Comparison of ENCODE assay signal across 17 cellular contexts in genomic region chr10:13792011-13792410, GRCh38.
A peak's percentile ranks its signal among the peaks of the same experiment; 100 is the strongest.
DNase-seq lines count a peak whose midpoint lies in the region; ATAC-seq and TF ChIP-seq lines count a peak whose summit lies in the region.
"Had no signal": no experiment of that assay in that cellular context is flagged by ENCODE, and none has a peak within 500 bp of the region (broad histone marks: within the 10 kb centered on the region; RNA-seq: fewer than 3 reads in every experiment).

No MANE protein-coding gene starts in this region.

- no peaks in the 10 kb centered on the region for H3K9me3 ChIP-seq in transverse colon
- H3K9me3 ChIP-seq: A549 had no signal

- no peak for TF ChIP-seq CTCF in transverse colon (IDR thresholded peaks at IDR 0.05)

- in situ Hi-C loops in transverse colon (cut with MboI; ENCODE audit: low pct_ligation_motif_present in 1 of 4, low pct_unique_long_range_greater_than_20kb in 1 of 4, low sequenced_read_pairs in 3 of 4), result loop anchor here in 2 of 4 donors (25.0 kb wide), 3 partner anchors 295 to 695 kb away; no protein-coding TSS in a partner anchor

- no peak overlapping the region for H3K4me3 ChIP-seq in transverse colon
- H3K4me3 ChIP-seq: A549 had no signal

- ATAC-seq in left colon, result peak; percentile 66
- ATAC-seq in GM18867 (IDR thresholded peaks at IDR 0.05; ENCODE audit: unreplicated experiment), result no peak
- no peak for ATAC-seq in GM19324 (IDR thresholded peaks at IDR 0.05; ENCODE audit: low FRiP score, unreplicated experiment)
- ATAC-seq: A549; stimulated activated effector memory CD8-positive, alpha-beta T cell treated with anti-CD3 and anti-CD28 coated beads, Interleukin-12 subunit alpha, Interleukin-12 subunit beta, amount 100 ng/mL, for 72 hours had no signal

- intact Hi-C loops in left colon (cut with DNase I, micrococcal nuclease) (loop anchor here in 1 of 2 donors (10.0 kb wide), 1 partner anchor 163 kb away; no protein-coding TSS in a partner anchor), transverse colon (cut with DNase I; ENCODE audit: low total_unique reads) (loop anchor here (10.0 kb wide), 1 partner anchor 143 kb away; no protein-coding TSS in a partner anchor)

- H3K36me3 ChIP-seq in transverse colon, result no peaks in the 10 kb centered on the region

- WGBS in transverse colon (ENCODE audit: low coverage in 1 of 2), 2 donors, result no CpG with 5 or more reads among the region's 5 CpGs

- peaks cover 3 to 32% (median 10%) of the 10 kb centered on the region in 4 donors for H3K4me1 ChIP-seq in transverse colon
- H3K4me1 ChIP-seq: A549 had no signal

- no peak for TF ChIP-seq EP300 in transverse colon (IDR thresholded peaks at IDR 0.05; ENCODE audit: low read depth)

- H3K27me3 ChIP-seq in transverse colon, result no peaks in the 10 kb centered on the region

- H3K27ac ChIP-seq in transverse colon, result no peak overlapping the region
- H3K27ac ChIP-seq: A549, HL-60 had no signal

- TF ChIP-seq POLR2A in transverse colon (IDR thresholded peaks at IDR 0.05), result no peak

- DNase-seq in NCI-H345 (lab: John Stamatoyannopoulos, UW), result peak; percentile 50
- no peak for DNase-seq in NCI-H345 treated with DMSO at 0.1 percent for 48 hours (lab: John Stamatoyannopoulos, UW; ENCODE audit: unreplicated experiment)
- DNase-seq in cerebellar nuclear complex (lab: John Stamatoyannopoulos, UW), result peak; percentile 44 to 68
- DNase-seq in left colon, result peak; percentile 30 to 60
- peak; percentile 42 for DNase-seq in transverse colon
- no peak for DNase-seq in AG08395 (ENCODE audit: low spot score)
- DNase-seq: activated CD4-positive, alpha-beta T cell treated with anti-CD3 and anti-CD28 coated beads, Interleukin-2, amount 10 ng/mL, durations not matched to agents 24 days and 14 days; DND-41; H9; NCI-H2227 treated with DMSO at 0.1 percent for 48 hours; nephron progenitor cell; RPMI8226 had no signal

Comparison
In these comparisons a context has a peak if more than half of its experiments do, and no peak if none do; other contexts are left out.
1. DNase-seq: peak in NCI-H345 (single experiment), cerebellar nuclear complex (2 of 2), left colon (2 of 2) and transverse colon (single experiment); none in NCI-H345 treated with DMSO at 0.1 percent for 48 hours (single experiment) and AG08395 (single experiment).